In genomic region chr11:58776891-58777451, GRCh38 we compare ENCODE assay signal across 1 cellular context.
TF ChIP-seq lines count a peak whose summit lies in the region.

No MANE protein-coding gene starts in this region.

TF ChIP-seq in K562, 482 proteins besides CTCF, POLR2A, EP300 and RAD21 (continued from another document):
- peak; percentile 76; the same call in 1 of the 2 replicates for TF ChIP-seq ELF1 (tag; IDR thresholded peaks at IDR 0.05)
- no peak for TF ChIP-seq EZH2 (IDR thresholded peaks at IDR 0.05; ENCODE audit: borderline replicate concordance, low read depth, low read length)
- TF ChIP-seq HMBOX1 (IDR thresholded peaks at IDR 0.05) = peak; percentile 73; the same call in 1 of the 2 replicates
- TF ChIP-seq PRDM10 (IDR thresholded peaks at IDR 0.05; ENCODE audit: partially characterized antibody) = peak; percentile 35
- no peak for TF ChIP-seq ZC3H4 (CRISPR knock-in tag; IDR thresholded peaks at IDR 0.05; ENCODE audit: borderline replicate concordance)
- peak; percentile 67; the same call in 1 of the 2 replicates for TF ChIP-seq TCF7 (IDR thresholded peaks at IDR 0.05; ENCODE audit: borderline replicate concordance)
- TF ChIP-seq RFX7 (CRISPR knock-in tag; IDR thresholded peaks at IDR 0.05) = no peak
- no peak for TF ChIP-seq ZC3H11A (IDR thresholded peaks at IDR 0.05; ENCODE audit: low read depth, low read length)
- peak; percentile 55; the same call in 1 of the 2 replicates for TF ChIP-seq GABPA (tag; conservative IDR thresholded peaks at IDR 0.05; ENCODE audit: low read depth)
- TF ChIP-seq MEF2D (tag; conservative IDR thresholded peaks at IDR 0.05; ENCODE audit: low read depth) = peak; percentile 41; the same call in 1 of the 2 replicates
- no peak for TF ChIP-seq ZNF699 (CRISPR knock-in tag; IDR thresholded peaks at IDR 0.05; ENCODE audit: insufficient replicate concordance)
- TF ChIP-seq KAT8 (IDR thresholded peaks at IDR 0.05; ENCODE audit: low read depth) = no peak
- 0 out of 2 replicates have a peak, but pooled peaks have one; percentile 4 for TF ChIP-seq ZNF75A (CRISPR knock-in tag; IDR thresholded peaks at IDR 0.05)
- peak in 1 of 2 experiments; percentile 92; a peak in 2 of 4 replicates for TF ChIP-seq TBL1XR1 (IDR thresholded peaks at IDR 0.05; ENCODE audit: low read length in 2 of 2)
- TF ChIP-seq NCOR1 (IDR thresholded peaks at IDR 0.05) = peak; percentile 92
- TF ChIP-seq CBFA2T2 (conservative IDR thresholded peaks at IDR 0.05) = peak; percentile 90
- TF ChIP-seq FUS (optimal IDR thresholded peaks at IDR 0.05; ENCODE audit: low read depth, low read length) = no peak
